19 cellular contexts compared by ENCODE assay signal in genomic region chr4:102405706-102406510, GRCh38.
DNase-seq lines count a peak whose midpoint lies in the region; FAIRE-seq and TF ChIP-seq lines count a peak whose summit lies in the region.
"Had no signal": no experiment of that assay in that cellular context is flagged by ENCODE, and none has a peak within 500 bp of the region (broad histone marks: within the 10 kb centered on the region; RNA-seq: fewer than 3 reads in every experiment).

No MANE protein-coding gene starts in this region.

- intact Hi-C loops in activated CD4-positive, alpha-beta T cell treated with anti-CD3 and anti-CD28 coated beads, Interleukin-2, amount 10 ng/mL, durations not matched to agents 24 days and 14 days (cut with micrococcal nuclease): no loop called here
- intact Hi-C loops in activated naive CD4-positive, alpha-beta T cell treated with anti-CD3 and anti-CD28 coated beads for 36 hours (cut with micrococcal nuclease): no loop called here

- no peaks in the 10 kb centered on the region for H4K20me1 ChIP-seq in astrocyte (ENCODE audit: insufficient read depth, low read length)
- no peaks in the 10 kb centered on the region for H4K20me1 ChIP-seq in neural progenitor cell (ENCODE audit: low read depth)
- H4K20me1 ChIP-seq: BLaER1 had no signal

- TF ChIP-seq CTCF in astrocyte (IDR thresholded peaks at IDR 0.05; ENCODE audit: insufficient read depth, low read depth, low read length): no peak
- no peak for TF ChIP-seq CTCF in neural progenitor cell (IDR thresholded peaks at IDR 0.05)

- CTCF ChIA-PET in activated CD4-positive, alpha-beta T cell treated with anti-CD3 and anti-CD28 coated beads, Interleukin-2, amount 10 ng/mL, durations not matched to agents 7 days and 5 days (lab: Charles Lee): interaction anchor here (0.7 to 1.0 kb wide), 3 partner anchors 14 to 22 kb away, joined by 3 to 4 read pairs (median 3); no protein-coding TSS in a partner anchor
- CTCF ChIA-PET in activated naive CD4-positive, alpha-beta T cell treated with anti-CD3 and anti-CD28 coated beads for 36 hours (lab: Charles Lee): interaction anchor here (0.8 kb wide), 2 partner anchors 18 to 25 kb away, joined by 3 read pairs; no protein-coding TSS in a partner anchor

- peaks cover 4% of the 10 kb centered on the region for H3F3A ChIP-seq in neural progenitor cell (ENCODE audit: low read depth)

- H3K4me3 Mint-ChIP-seq in activated CD4-positive, alpha-beta T cell treated with anti-CD3 and anti-CD28 coated beads, Interleukin-2, amount 10 ng/mL, durations not matched to agents 24 days and 14 days: no peak overlapping the region
- H3K4me3 Mint-ChIP-seq in activated CD4-positive, alpha-beta T cell treated with anti-CD3 and anti-CD28 coated beads, Interleukin-2, amount 10 ng/mL, durations not matched to agents 7 days and 5 days: no peak overlapping the region
- H3K4me3 Mint-ChIP-seq in astrocyte (ENCODE audit: unreplicated experiment) (no peak overlapping the region), neural progenitor cell (no peak overlapping the region)
- H3K4me3 Mint-ChIP-seq in activated naive CD4-positive, alpha-beta T cell treated with anti-CD3 and anti-CD28 coated beads for 36 hours: no peak overlapping the region

- H3K27me3 ChIP-seq in astrocyte (ENCODE audit: insufficient read depth, low read length): no peaks in the 10 kb centered on the region
- no peaks in the 10 kb centered on the region for H3K27me3 ChIP-seq in neural progenitor cell
- H3K27me3 ChIP-seq: BLaER1 had no signal

- H3K27ac ChIP-seq in astrocyte (ENCODE audit: low read depth, low read length) (no peak overlapping the region), neural progenitor cell (no peak overlapping the region)
- H3K27ac ChIP-seq: BLaER1 had no signal

- no peaks in the 10 kb centered on the region for H3K4me1 ChIP-seq in astrocyte (ENCODE audit: insufficient read depth, low read length)
- H3K4me1 ChIP-seq in neural progenitor cell: no peaks in the 10 kb centered on the region
- H3K4me1 ChIP-seq: BLaER1 had no signal

- no peaks in the 10 kb centered on the region for H3K36me3 Mint-ChIP-seq in activated CD4-positive, alpha-beta T cell treated with anti-CD3 and anti-CD28 coated beads, Interleukin-2, amount 10 ng/mL, durations not matched to agents 24 days and 14 days (ENCODE audit: low read depth)
- H3K36me3 Mint-ChIP-seq in activated CD4-positive, alpha-beta T cell treated with anti-CD3 and anti-CD28 coated beads, Interleukin-2, amount 10 ng/mL, durations not matched to agents 7 days and 5 days (ENCODE audit: low read depth): no peaks in the 10 kb centered on the region
- no peaks in the 10 kb centered on the region for H3K36me3 Mint-ChIP-seq in astrocyte (ENCODE audit: low read depth, unreplicated experiment)
- H3K36me3 Mint-ChIP-seq in neural progenitor cell: no peaks in the 10 kb centered on the region
- H3K36me3 Mint-ChIP-seq in activated naive CD4-positive, alpha-beta T cell treated with anti-CD3 and anti-CD28 coated beads for 36 hours (ENCODE audit: low read depth): no peaks in the 10 kb centered on the region
- H3K36me3 Mint-ChIP-seq: CD4-positive, alpha-beta memory T cell had no signal

- peak; percentile 30 for DNase-seq in activated CD4-positive, alpha-beta T cell treated with anti-CD3 and anti-CD28 coated beads, Interleukin-2, amount 10 ng/mL, durations not matched to agents 24 days and 14 days
- no peak for DNase-seq in activated CD4-positive, alpha-beta T cell treated with anti-CD3 and anti-CD28 coated beads, Interleukin-2, amount 10 ng/mL, durations not matched to agents 7 days and 5 days
- DNase-seq in NCI-H69 (lab: John Stamatoyannopoulos, UW): peak; percentile 55
- DNase-seq in astrocyte (ENCODE audit: low read depth): no peak
- peak; percentile 1 for DNase-seq in neural progenitor cell (ENCODE audit: low spot score)
- no peak for DNase-seq in activated naive CD4-positive, alpha-beta T cell treated with anti-CD3 and anti-CD28 coated beads for 36 hours
- no peak for DNase-seq in LoVo (ENCODE audit: low spot score)
- DNase-seq in SKM-1 treated with dmso at 0.1 percent for 144 hours (lab: John Stamatoyannopoulos, UW; ENCODE audit: unreplicated experiment): no peak
- DNase-seq: Calu3; CD4-positive, alpha-beta memory T cell; NCI-H1105 treated with DMSO at 0.1 percent for 48 hours; NCI-H1694; NCI-H226; SHP77 had no signal

- H3K9me3 Mint-ChIP-seq in activated CD4-positive, alpha-beta T cell treated with anti-CD3 and anti-CD28 coated beads, Interleukin-2, amount 10 ng/mL, durations not matched to agents 24 days and 14 days: no peaks in the 10 kb centered on the region
- no peaks in the 10 kb centered on the region for H3K9me3 Mint-ChIP-seq in activated CD4-positive, alpha-beta T cell treated with anti-CD3 and anti-CD28 coated beads, Interleukin-2, amount 10 ng/mL, durations not matched to agents 7 days and 5 days
- H3K9me3 Mint-ChIP-seq in astrocyte (ENCODE audit: unreplicated experiment) (no peaks in the 10 kb centered on the region), neural progenitor cell (no peaks in the 10 kb centered on the region)
- no peaks in the 10 kb centered on the region for H3K9me3 Mint-ChIP-seq in activated naive CD4-positive, alpha-beta T cell treated with anti-CD3 and anti-CD28 coated beads for 36 hours
- H3K9me3 Mint-ChIP-seq: CD4-positive, alpha-beta memory T cell had no signal

- H3K36me3 ChIP-seq in astrocyte (ENCODE audit: insufficient read depth, low read length) (no peaks in the 10 kb centered on the region), neural progenitor cell (no peaks in the 10 kb centered on the region)
- H3K36me3 ChIP-seq: BLaER1 had no signal

- peak; percentile 9 for FAIRE-seq in astrocyte (lab: Jason Lieb, UNC)
- FAIRE-seq: A204.1, GM12892, GM18507, H54 had no signal

- H2AFZ ChIP-seq in astrocyte (ENCODE audit: low read depth, low read length) (no peak overlapping the region), neural progenitor cell (replicated peaks) (no peak overlapping the region)

- H3K27ac Mint-ChIP-seq in activated CD4-positive, alpha-beta T cell treated with anti-CD3 and anti-CD28 coated beads, Interleukin-2, amount 10 ng/mL, durations not matched to agents 24 days and 14 days: no peak overlapping the region
- H3K27ac Mint-ChIP-seq in activated CD4-positive, alpha-beta T cell treated with anti-CD3 and anti-CD28 coated beads, Interleukin-2, amount 10 ng/mL, durations not matched to agents 7 days and 5 days: no peak overlapping the region
- H3K27ac Mint-ChIP-seq in astrocyte (ENCODE audit: unreplicated experiment) (no peak overlapping the region), neural progenitor cell (no peak overlapping the region)
- no peak overlapping the region for H3K27ac Mint-ChIP-seq in activated naive CD4-positive, alpha-beta T cell treated with anti-CD3 and anti-CD28 coated beads for 36 hours
- H3K27ac Mint-ChIP-seq: CD4-positive, alpha-beta memory T cell had no signal

- no peak overlapping the region for H3K9ac ChIP-seq in astrocyte (ENCODE audit: low read length)
- H3K9ac ChIP-seq in neural progenitor cell: no peak overlapping the region
- H3K9ac ChIP-seq: BLaER1 had no signal

- H3K79me2 ChIP-seq in astrocyte (ENCODE audit: insufficient read depth, low read length) (no peaks in the 10 kb centered on the region), neural progenitor cell (ENCODE audit: low read depth) (no peaks in the 10 kb centered on the region)

- H3K9me3 ChIP-seq in astrocyte (ENCODE audit: insufficient read depth, low read depth, low read length) (no peaks in the 10 kb centered on the region), neural progenitor cell (ENCODE audit: low read depth) (no peaks in the 10 kb centered on the region)
- H3K9me3 ChIP-seq: BLaER1 had no signal

- H3K4me3 ChIP-seq in astrocyte (ENCODE audit: insufficient read depth, low read depth, low read length) (no peak overlapping the region), neural progenitor cell (no peak overlapping the region)
- H3K4me3 ChIP-seq: BLaER1 had no signal

- peaks cover 5% of the 10 kb centered on the region for H3K27me3 Mint-ChIP-seq in activated CD4-positive, alpha-beta T cell treated with anti-CD3 and anti-CD28 coated beads, Interleukin-2, amount 10 ng/mL, durations not matched to agents 24 days and 14 days
- H3K27me3 Mint-ChIP-seq in activated CD4-positive, alpha-beta T cell treated with anti-CD3 and anti-CD28 coated beads, Interleukin-2, amount 10 ng/mL, durations not matched to agents 7 days and 5 days: peaks cover 1% of the 10 kb centered on the region
- H3K27me3 Mint-ChIP-seq in astrocyte (ENCODE audit: low read depth, unreplicated experiment) (no peaks in the 10 kb centered on the region), neural progenitor cell (ENCODE audit: insufficient read depth, low read depth) (no peaks in the 10 kb centered on the region)
- no peaks in the 10 kb centered on the region for H3K27me3 Mint-ChIP-seq in activated naive CD4-positive, alpha-beta T cell treated with anti-CD3 and anti-CD28 coated beads for 36 hours (ENCODE audit: low read depth)

- POLR2A ChIA-PET in activated CD4-positive, alpha-beta T cell treated with anti-CD3 and anti-CD28 coated beads, Interleukin-2, amount 10 ng/mL, durations not matched to agents 7 days and 5 days (lab: Charles Lee): no interaction called here

- no peak overlapping the region for H3K4me2 ChIP-seq in astrocyte (ENCODE audit: low read length)
- no peak overlapping the region for H3K4me2 ChIP-seq in neural progenitor cell
- H3K4me2 ChIP-seq: BLaER1 had no signal

- peaks cover 1% of the 10 kb centered on the region for H3K4me1 Mint-ChIP-seq in activated CD4-positive, alpha-beta T cell treated with anti-CD3 and anti-CD28 coated beads, Interleukin-2, amount 10 ng/mL, durations not matched to agents 24 days and 14 days
- H3K4me1 Mint-ChIP-seq in activated CD4-positive, alpha-beta T cell treated with anti-CD3 and anti-CD28 coated beads, Interleukin-2, amount 10 ng/mL, durations not matched to agents 7 days and 5 days: no peaks in the 10 kb centered on the region
- no peaks in the 10 kb centered on the region for H3K4me1 Mint-ChIP-seq in astrocyte (ENCODE audit: low read depth, unreplicated experiment)
- peaks cover 18% of the 10 kb centered on the region for H3K4me1 Mint-ChIP-seq in neural progenitor cell
- no peaks in the 10 kb centered on the region for H3K4me1 Mint-ChIP-seq in activated naive CD4-positive, alpha-beta T cell treated with anti-CD3 and anti-CD28 coated beads for 36 hours (ENCODE audit: low read depth)
- H3K4me1 Mint-ChIP-seq: CD4-positive, alpha-beta memory T cell had no signal

Comparison
In these comparisons a context has a peak if more than half of its experiments do, and no peak if none do; other contexts are left out.
1. DNase-seq: peak in activated CD4-positive, alpha-beta T cell treated with anti-CD3 and anti-CD28 coated beads, Interleukin-2, amount 10 ng/mL, durations not matched to agents 24 days and 14 days (single experiment), NCI-H69 (single experiment) and neural progenitor cell (single experiment); none in activated CD4-positive, alpha-beta T cell treated with anti-CD3 and anti-CD28 coated beads, Interleukin-2, amount 10 ng/mL, durations not matched to agents 7 days and 5 days (single experiment), astrocyte (single experiment), activated naive CD4-positive, alpha-beta T cell treated with anti-CD3 and anti-CD28 coated beads for 36 hours (single experiment), LoVo (single experiment) and SKM-1 treated with dmso at 0.1 percent for 144 hours (single experiment).